In the genomic region with DNA sequence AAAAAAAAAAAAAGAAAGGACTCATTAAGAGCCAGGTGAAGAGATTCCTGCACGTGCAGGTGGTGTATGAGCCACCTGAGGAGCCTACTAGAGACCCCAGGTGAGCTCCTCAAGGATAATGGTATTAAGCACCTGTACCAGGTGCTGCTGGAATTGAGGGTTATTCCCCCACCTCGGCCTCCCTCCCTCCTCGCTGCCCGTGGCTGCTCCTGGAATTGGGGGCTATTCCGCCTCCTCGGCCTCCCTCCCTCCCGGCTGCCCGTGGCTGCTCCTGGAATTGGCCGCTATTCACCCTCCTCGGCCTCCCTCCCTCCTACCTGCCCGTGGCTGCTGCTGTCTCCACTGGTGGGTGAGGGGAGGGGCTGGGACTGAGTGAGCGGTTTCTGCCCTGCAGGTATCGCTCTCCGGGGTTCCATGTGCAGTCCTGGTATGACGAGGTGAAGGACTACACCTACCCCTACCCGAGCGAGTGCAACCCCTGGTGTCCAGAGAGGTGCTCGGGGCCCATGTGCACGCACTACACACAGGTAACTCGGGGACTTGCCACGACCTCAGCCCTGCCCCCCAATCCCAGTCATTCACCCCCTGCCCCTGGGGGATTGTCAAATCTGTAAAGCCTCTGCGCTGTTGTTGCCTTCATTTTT, we compare ENCODE assay signal across 23 cellular contexts. TPM values are rescaled to one million over a fixed set of nuclear protein-coding genes. Genes with fewer than 3 reads are reported as not detected.
"Had no signal": no experiment of that assay in that cellular context is flagged by ENCODE, and none has a peak within 500 bp of the region (broad histone marks: within the 10 kb centered on the region; RNA-seq: fewer than 3 reads in every experiment).

No MANE protein-coding gene starts in this region.

- H3K27ac Mint-ChIP-seq: activated B cell treated with CpG ODN at 0.5 μM for 24 hours; activated CD4-positive, alpha-beta T cell treated with anti-CD3 and anti-CD28 coated beads for 36 hours; activated naive CD4-positive, alpha-beta T cell treated with anti-CD3 and anti-CD28 coated beads, Interleukin-2, amount 10 ng/mL, durations not matched to agents 7 days and 5 days; activated naive CD8-positive, alpha-beta T cell treated with anti-CD3 and anti-CD28 coated beads, Interleukin-2, amount 50 U/mL, for 24 hours; natural killer cell treated with Interleukin-12 subunit alpha and Interleukin-12 subunit beta and Interleukin-15 and Interleukin-18, amount 100 ng/mL, for 72 hours had no signal

- DNase-seq: activated B cell treated with CpG ODN at 0.5 μM for 24 hours; activated CD4-positive, alpha-beta T cell treated with anti-CD3 and anti-CD28 coated beads for 36 hours; activated CD4-positive, alpha-beta T cell treated with anti-CD3 and anti-CD28 coated beads, Interleukin-2, amount 50 U/mL, for 4 hours; activated CD8-positive, alpha-beta memory T cell treated with anti-CD3 and anti-CD28 coated beads for 24 hours; activated CD8-positive, alpha-beta memory T cell treated with anti-CD3 and anti-CD28 coated beads, Interleukin-2, amount 50 U/mL, for 4 hours; activated effector memory CD4-positive, alpha-beta T cell treated with Interleukin-2 at 50 U/mL for 16 hours; activated naive CD4-positive, alpha-beta T cell treated with anti-CD3 and anti-CD28 coated beads, Interleukin-2, amount 10 ng/mL, durations not matched to agents 7 days and 5 days; activated naive CD8-positive, alpha-beta T cell treated with anti-CD3 and anti-CD28 coated beads, Interleukin-2, amount 50 U/mL, for 24 hours; activated T-cell treated with anti-CD3 and anti-CD28 coated beads, Interleukin-2, amount 50 U/mL, for 48 hours; body of pancreas; head of caudate nucleus; left colon; stimulated activated CD4-positive, alpha-beta T cell treated with anti-CD3 and anti-CD28 coated beads, Interleukin-4, amount 100 ng/mL, for 24 hours; stimulated activated naive CD4-positive, alpha-beta T cell treated with Interleukin-2 at 50 U/mL for 16 hours; T-helper 9 cell had no signal

- ATAC-seq: activated CD4-positive, alpha-beta T cell treated with anti-CD3 and anti-CD28 coated beads for 36 hours; activated naive CD8-positive, alpha-beta T cell treated with anti-CD3 and anti-CD28 coated beads, Interleukin-2, amount 50 U/mL, for 24 hours; body of pancreas; gastroesophageal sphincter; left colon had no signal

- H3K4me3 ChIP-seq: body of pancreas, cardiac muscle cell, gastroesophageal sphincter, lung, thoracic aorta, upper lobe of left lung had no signal

- H3K79me2 ChIP-seq: parathyroid adenoma had no signal

- H2AFZ ChIP-seq: parathyroid adenoma had no signal

- H3K36me3 Mint-ChIP-seq: activated naive CD4-positive, alpha-beta T cell treated with anti-CD3 and anti-CD28 coated beads, Interleukin-2, amount 10 ng/mL, durations not matched to agents 7 days and 5 days; natural killer cell treated with Interleukin-12 subunit alpha and Interleukin-12 subunit beta and Interleukin-15 and Interleukin-18, amount 100 ng/mL, for 72 hours had no signal

- H3K4me1 Mint-ChIP-seq: activated B cell treated with CpG ODN at 0.5 μM for 24 hours; activated CD4-positive, alpha-beta T cell treated with anti-CD3 and anti-CD28 coated beads for 36 hours; activated naive CD4-positive, alpha-beta T cell treated with anti-CD3 and anti-CD28 coated beads, Interleukin-2, amount 10 ng/mL, durations not matched to agents 7 days and 5 days; activated naive CD8-positive, alpha-beta T cell treated with anti-CD3 and anti-CD28 coated beads, Interleukin-2, amount 50 U/mL, for 24 hours had no signal

- H3K9me3 ChIP-seq: body of pancreas, gastroesophageal sphincter, thoracic aorta had no signal

- H3K4me3 Mint-ChIP-seq: activated B cell treated with CpG ODN at 0.5 μM for 24 hours; activated CD4-positive, alpha-beta T cell treated with anti-CD3 and anti-CD28 coated beads for 36 hours; activated naive CD4-positive, alpha-beta T cell treated with anti-CD3 and anti-CD28 coated beads, Interleukin-2, amount 10 ng/mL, durations not matched to agents 7 days and 5 days; activated naive CD8-positive, alpha-beta T cell treated with anti-CD3 and anti-CD28 coated beads, Interleukin-2, amount 50 U/mL, for 24 hours; natural killer cell treated with Interleukin-12 subunit alpha and Interleukin-12 subunit beta and Interleukin-15 and Interleukin-18, amount 100 ng/mL, for 72 hours had no signal

- H3K27me3 ChIP-seq: body of pancreas, cardiac muscle cell, gastroesophageal sphincter, upper lobe of left lung had no signal

- H3K36me3 ChIP-seq: cardiac muscle cell, thoracic aorta had no signal

- H3K9me3 Mint-ChIP-seq: activated naive CD8-positive, alpha-beta T cell treated with anti-CD3 and anti-CD28 coated beads, Interleukin-2, amount 50 U/mL, for 24 hours; natural killer cell treated with Interleukin-12 subunit alpha and Interleukin-12 subunit beta and Interleukin-15 and Interleukin-18, amount 100 ng/mL, for 72 hours had no signal

- H3K27ac ChIP-seq: body of pancreas, cardiac muscle cell, epithelial cell of prostate, parathyroid adenoma, thoracic aorta, upper lobe of left lung had no signal

- H3K4me1 ChIP-seq: body of pancreas, upper lobe of left lung had no signal

RNA-seq across cellular contexts. Expression of gene CRISPLD2, which starts 29.3 kb away (rescaled TPM):
- total RNA-seq: activated B cell treated with CpG ODN at 0.5 μM for 24 hours had no signal
